22 cellular contexts compared by ENCODE assay signal in the genomic region with DNA sequence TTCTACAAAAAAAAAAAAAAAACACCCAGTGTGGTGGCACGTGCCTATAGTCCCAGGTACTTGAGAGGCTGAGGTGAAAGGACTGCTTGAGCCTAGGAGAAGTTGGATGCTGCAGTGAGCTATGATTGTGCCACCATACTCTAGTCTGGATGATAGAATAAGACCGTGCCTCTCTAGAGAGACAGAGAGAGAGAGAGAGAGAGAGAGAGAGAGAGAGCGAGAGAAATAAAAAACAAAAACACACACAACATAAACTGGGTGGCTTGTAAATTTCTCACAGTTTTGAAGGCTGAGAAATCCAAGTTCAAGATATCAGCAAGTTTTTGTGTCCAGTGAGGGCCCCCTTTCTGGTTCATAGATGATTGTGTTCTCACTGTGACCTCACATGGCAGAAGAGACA.
DNase-seq lines count a peak whose midpoint lies in the region; TF ChIP-seq lines count a peak whose summit lies in the region.
"Had no signal": no experiment of that assay in that cellular context is flagged by ENCODE, and none has a peak within 500 bp of the region (broad histone marks: within the 10 kb centered on the region; RNA-seq: fewer than 3 reads in every experiment).

No MANE protein-coding gene starts in this region.

- no peak for TF ChIP-seq POLR2A in spleen (IDR thresholded peaks at IDR 0.05)

- H3K9me3 ChIP-seq in HEK293 (ENCODE audit: control insufficient read depth, insufficient read depth, low read depth, low read length) (no peaks in the 10 kb centered on the region), neural progenitor cell (ENCODE audit: low read depth) (no peaks in the 10 kb centered on the region), spleen (no peaks in the 10 kb centered on the region)
- H3K9me3 ChIP-seq: A549; BE2C; BLaER1 treated with 17β-estradiol and CSF1 and Interleukin-3, amounts not matched to agents 10 nM and 100 nM had no signal

- H3K4me3 Mint-ChIP-seq in activated naive CD4-positive, alpha-beta T cell treated with anti-CD3 and anti-CD28 coated beads, Interleukin-2, amount 50 U/mL, for 24 hours, result no peak overlapping the region
- no peak overlapping the region for H3K4me3 Mint-ChIP-seq in activated naive CD4-positive, alpha-beta T cell treated with anti-CD3 and anti-CD28 coated beads for 36 hours
- H3K4me3 Mint-ChIP-seq in neural progenitor cell (peak overlapping the region; percentile 36), type B pancreatic cell (peak overlapping the region; percentile 14)
- H3K4me3 Mint-ChIP-seq: CD14-positive monocyte; CD4-positive, alpha-beta T cell; CD8-positive, alpha-beta memory T cell had no signal

- POLR2A ChIA-PET in HEK293 (lab: Yijun Ruan, JAX), result no interaction called here

- H3K4me1 Mint-ChIP-seq in activated naive CD4-positive, alpha-beta T cell treated with anti-CD3 and anti-CD28 coated beads, Interleukin-2, amount 50 U/mL, for 24 hours, result no peaks in the 10 kb centered on the region
- no peaks in the 10 kb centered on the region for H3K4me1 Mint-ChIP-seq in activated naive CD4-positive, alpha-beta T cell treated with anti-CD3 and anti-CD28 coated beads for 36 hours (ENCODE audit: low read depth)
- peaks cover 62% of the 10 kb centered on the region for H3K4me1 Mint-ChIP-seq in neural progenitor cell
- H3K4me1 Mint-ChIP-seq in type B pancreatic cell (ENCODE audit: unreplicated experiment), result peaks cover 46% of the 10 kb centered on the region
- H3K4me1 Mint-ChIP-seq: CD8-positive, alpha-beta memory T cell had no signal

- H3K27ac Mint-ChIP-seq in activated naive CD4-positive, alpha-beta T cell treated with anti-CD3 and anti-CD28 coated beads, Interleukin-2, amount 50 U/mL, for 24 hours, result peak overlapping the region; percentile 57
- no peak overlapping the region for H3K27ac Mint-ChIP-seq in activated naive CD4-positive, alpha-beta T cell treated with anti-CD3 and anti-CD28 coated beads for 36 hours
- H3K27ac Mint-ChIP-seq in neural progenitor cell (peak overlapping the region; percentile 57), type B pancreatic cell (peak overlapping the region; percentile 76)
- H3K27ac Mint-ChIP-seq: CD4-positive, alpha-beta T cell had no signal

- no peak overlapping the region for H3K4me2 ChIP-seq in neural progenitor cell
- H3K4me2 ChIP-seq: A549; BLaER1 treated with 17β-estradiol and CSF1 and Interleukin-3, amounts not matched to agents 10 nM and 100 nM had no signal

- H3K27ac ChIP-seq in HEK293 (ENCODE audit: extremely low read depth, low read depth, low read length), result no peak overlapping the region
- no peak overlapping the region for H3K27ac ChIP-seq in neural progenitor cell
- no peak overlapping the region for H3K27ac ChIP-seq in spleen
- H3K27ac ChIP-seq: A549; BLaER1 treated with 17β-estradiol and CSF1 and Interleukin-3, amounts not matched to agents 10 nM and 100 nM; GM23248 had no signal

- 82 to 91% (median 88%) methylated on average over 3 of the region's 3 CpGs for WGBS in spleen, 5 donors

- no peaks in the 10 kb centered on the region for H3K36me3 Mint-ChIP-seq in activated naive CD4-positive, alpha-beta T cell treated with anti-CD3 and anti-CD28 coated beads, Interleukin-2, amount 50 U/mL, for 24 hours
- H3K36me3 Mint-ChIP-seq in activated naive CD4-positive, alpha-beta T cell treated with anti-CD3 and anti-CD28 coated beads for 36 hours (ENCODE audit: low read depth), result no peaks in the 10 kb centered on the region
- H3K36me3 Mint-ChIP-seq in neural progenitor cell (peaks cover 6% of the 10 kb centered on the region), type B pancreatic cell (peaks cover 10% of the 10 kb centered on the region)
- H3K36me3 Mint-ChIP-seq: CD14-positive monocyte; CD8-positive, alpha-beta memory T cell had no signal

- H3K9me3 Mint-ChIP-seq in activated naive CD4-positive, alpha-beta T cell treated with anti-CD3 and anti-CD28 coated beads, Interleukin-2, amount 50 U/mL, for 24 hours, result no peaks in the 10 kb centered on the region
- no peaks in the 10 kb centered on the region for H3K9me3 Mint-ChIP-seq in activated naive CD4-positive, alpha-beta T cell treated with anti-CD3 and anti-CD28 coated beads for 36 hours
- H3K9me3 Mint-ChIP-seq in neural progenitor cell (peaks cover 10% of the 10 kb centered on the region), type B pancreatic cell (peaks cover 10% of the 10 kb centered on the region)
- H3K9me3 Mint-ChIP-seq: CD4-positive, alpha-beta T cell; CD8-positive, alpha-beta memory T cell had no signal

- H3K4me1 ChIP-seq in HEK293 (ENCODE audit: control insufficient read depth, insufficient read depth, low read length) (no peaks in the 10 kb centered on the region), neural progenitor cell (peaks cover 16% of the 10 kb centered on the region), spleen (no peaks in the 10 kb centered on the region)
- H3K4me1 ChIP-seq: BE2C had no signal

- TF ChIP-seq CTCF in HEK293 (tag by site-specific recombination; IDR thresholded peaks at IDR 0.05) (no peak), neural progenitor cell (IDR thresholded peaks at IDR 0.05) (no peak), type B pancreatic cell (conservative IDR thresholded peaks at IDR 0.05) (no peak), spleen (IDR thresholded peaks at IDR 0.05 in 8 of 11, conservative IDR thresholded peaks at IDR 0.05 in 3 of 11) (no peak)

- no peaks in the 10 kb centered on the region for H3K27me3 Mint-ChIP-seq in activated naive CD4-positive, alpha-beta T cell treated with anti-CD3 and anti-CD28 coated beads, Interleukin-2, amount 50 U/mL, for 24 hours
- H3K27me3 Mint-ChIP-seq in activated naive CD4-positive, alpha-beta T cell treated with anti-CD3 and anti-CD28 coated beads for 36 hours (ENCODE audit: low read depth), result peaks cover 7% of the 10 kb centered on the region
- H3K27me3 Mint-ChIP-seq in neural progenitor cell (ENCODE audit: insufficient read depth, low read depth) (peaks cover 10% of the 10 kb centered on the region), type B pancreatic cell (no peaks in the 10 kb centered on the region)

- H3K36me3 ChIP-seq in HEK293 (ENCODE audit: control insufficient read depth in 2 of 2, insufficient read depth in 1 of 2, low read length in 2 of 2) (no peaks in the 10 kb centered on the region), neural progenitor cell (no peaks in the 10 kb centered on the region), spleen (no peaks in the 10 kb centered on the region)
- H3K36me3 ChIP-seq: BE2C; BLaER1 treated with 17β-estradiol and CSF1 and Interleukin-3, amounts not matched to agents 10 nM and 100 nM had no signal

- H3K27me3 ChIP-seq in neural progenitor cell, result no peaks in the 10 kb centered on the region
- no peaks in the 10 kb centered on the region for H3K27me3 ChIP-seq in spleen (replicated peaks in 1 of 7)
- H3K27me3 ChIP-seq: BE2C; BLaER1 treated with 17β-estradiol and CSF1 and Interleukin-3, amounts not matched to agents 10 nM and 100 nM had no signal

- intact Hi-C loops in activated naive CD4-positive, alpha-beta T cell treated with anti-CD3 and anti-CD28 coated beads for 36 hours (cut with micrococcal nuclease), result no loop called here
- intact Hi-C loops in spleen (cut with DNase I; ENCODE audit: low total_unique reads), result no loop called here

- H3K79me2 ChIP-seq in neural progenitor cell (ENCODE audit: low read depth), result no peaks in the 10 kb centered on the region

- H4K20me1 ChIP-seq in neural progenitor cell (ENCODE audit: low read depth), result no peaks in the 10 kb centered on the region
- H4K20me1 ChIP-seq: BLaER1 treated with 17β-estradiol and CSF1 and Interleukin-3, amounts not matched to agents 10 nM and 100 nM had no signal

- CTCF ChIA-PET in activated naive CD4-positive, alpha-beta T cell treated with anti-CD3 and anti-CD28 coated beads for 36 hours (lab: Charles Lee), result no interaction called here
- CTCF ChIA-PET in HEK293 (lab: Yijun Ruan, JAX), result no interaction called here

- no peaks in the 10 kb centered on the region for H3F3A ChIP-seq in neural progenitor cell (ENCODE audit: low read depth)

- H3K4me3 ChIP-seq in HEK293 (ENCODE audit: low read depth, low read length) (no peak overlapping the region), neural progenitor cell (no peak overlapping the region), spleen (no peak overlapping the region)
- H3K4me3 ChIP-seq: A549; BLaER1 treated with 17β-estradiol and CSF1 and Interleukin-3, amounts not matched to agents 10 nM and 100 nM; GM12878; GM23248 had no signal

- H3K9ac ChIP-seq in neural progenitor cell, result no peak overlapping the region
- H3K9ac ChIP-seq: BLaER1 treated with 17β-estradiol and CSF1 and Interleukin-3, amounts not matched to agents 10 nM and 100 nM; GM23248 had no signal

- DNase-seq in activated naive CD4-positive, alpha-beta T cell treated with anti-CD3 and anti-CD28 coated beads for 36 hours, result no peak
- no peak for DNase-seq in neural progenitor cell (ENCODE audit: low spot score)
- DNase-seq in type B pancreatic cell (ENCODE audit: extremely low spot score, unreplicated experiment), result no peak
- DNase-seq in NOMO-1 treated with dmso at 0.1 percent for 144 hours (lab: John Stamatoyannopoulos, UW; ENCODE audit: unreplicated experiment), result no peak
- DNase-seq in NCI-H2029 treated with DMSO at 0.1 percent for 48 hours (lab: John Stamatoyannopoulos, UW), result no peak
- DNase-seq in spleen, result no peak
- DNase-seq: 8988T; ACHN; BE2C; CD4-positive, alpha-beta T cell; CD8-positive, alpha-beta memory T cell; DMS153; GDM1; H7; HCEC 1CT had no signal

- H2AFZ ChIP-seq in neural progenitor cell (replicated peaks), result no peak overlapping the region
- H2AFZ ChIP-seq: GM23248 had no signal

TF ChIP-seq in HEK293, 187 proteins besides CTCF, POLR2A, EP300 and RAD21:
- no peak for TF ChIP-seq KLF8 (tag by site-specific recombination; IDR thresholded peaks at IDR 0.05)
- no peak for TF ChIP-seq ZNF223 (tag by site-specific recombination; IDR thresholded peaks at IDR 0.05)
- peak; percentile 95 for TF ChIP-seq ZNF596 (tag by site-specific recombination; IDR thresholded peaks at IDR 0.05)
- TF ChIP-seq ZNF138 (tag by site-specific recombination; IDR thresholded peaks at IDR 0.05; ENCODE audit: borderline replicate concordance), result no peak

Comparison
In these comparisons a context has a peak if more than half of its experiments do, and no peak if none do; other contexts are left out.
1. H3K4me3 Mint-ChIP-seq: peak in neural progenitor cell (single experiment) and type B pancreatic cell (single experiment); none in activated naive CD4-positive, alpha-beta T cell treated with anti-CD3 and anti-CD28 coated beads, Interleukin-2, amount 50 U/mL, for 24 hours (single experiment) and activated naive CD4-positive, alpha-beta T cell treated with anti-CD3 and anti-CD28 coated beads for 36 hours (single experiment).